In genomic region chr1:207073906-207074820, GRCh38 we compare ENCODE assay signal across 23 cellular contexts. TPM values are rescaled to one million over a fixed set of nuclear protein-coding genes. Genes with fewer than 3 reads are reported as not detected.
A peak's percentile ranks its signal among the peaks of the same experiment; 100 is the strongest.
DNase-seq lines count a peak whose midpoint lies in the region; ATAC-seq and TF ChIP-seq lines count a peak whose summit lies in the region.
"Had no signal": no experiment of that assay in that cellular context is flagged by ENCODE, and none has a peak within 500 bp of the region (broad histone marks: within the 10 kb centered on the region; RNA-seq: fewer than 3 reads in every experiment).

No MANE protein-coding gene starts in this region.

- DNase-seq in HCEC 1CT (peak; percentile 55), NCI-H226 (peak; percentile 74), epithelial cell of esophagus (ENCODE audit: low read depth) (peak; percentile 98), DMS53 (lab: John Stamatoyannopoulos, UW) (no peak), NCI-H2227 (lab: John Stamatoyannopoulos, UW; ENCODE audit: unreplicated experiment) (no peak), mucosa of descending colon (no peak)
- DNase-seq: activated CD4-positive, alpha-beta T cell treated with anti-CD3 and anti-CD28 coated beads, Interleukin-2, amount 50 U/mL, for 4 hours; activated naive CD8-positive, alpha-beta T cell treated with anti-CD3 and anti-CD28 coated beads, Interleukin-2, amount 10 ng/mL, durations not matched to agents 7 days and 5 days; body of pancreas; CD4-positive, alpha-beta T cell; DMS 273 treated with DMSO at 0.1 percent for 48 hours; effector memory CD4-positive, alpha-beta T cell; GF-D8; left colon; naive thymus-derived CD8-positive, alpha-beta T cell; NCI-H1436; NCI-H526 treated with DMSO at 0.1 percent for 48 hours; T-helper 9 cell had no signal

- peaks cover 6% of the 10 kb centered on the region for H3K4me1 ChIP-seq in mucosa of descending colon (ENCODE audit: low read depth)
- H3K4me1 ChIP-seq: body of pancreas had no signal

- TF ChIP-seq CTCF in epithelial cell of esophagus (IDR thresholded peaks at IDR 0.05; ENCODE audit: insufficient read depth, low read depth, low read length, missing control alignments) (no peak), mucosa of descending colon (IDR thresholded peaks at IDR 0.05) (no peak)

- H3K4me3 ChIP-seq in epithelial cell of esophagus (ENCODE audit: low read length) = no peak overlapping the region
- no peak overlapping the region for H3K4me3 ChIP-seq in skin epidermis
- no peak overlapping the region for H3K4me3 ChIP-seq in mucosa of descending colon
- H3K4me3 ChIP-seq: body of pancreas, right atrium auricular region had no signal

- H3K27ac ChIP-seq in skin epidermis = peak overlapping the region in 11 of 21 experiments; percentile 6 to 58 (median 53)
- H3K27ac ChIP-seq: body of pancreas, right atrium auricular region had no signal

- ATAC-seq in mucosa of descending colon = no peak
- ATAC-seq: body of pancreas; left colon; naive thymus-derived CD8-positive, alpha-beta T cell; WTC11 had no signal

- peaks cover 12% of the 10 kb centered on the region for H3K36me3 ChIP-seq in mucosa of descending colon (ENCODE audit: low read depth)

- H3K9me3 ChIP-seq in mucosa of descending colon = no peaks in the 10 kb centered on the region
- H3K9me3 ChIP-seq: body of pancreas, right atrium auricular region had no signal

- intact Hi-C loops in mucosa of descending colon (cut with DNase I, micrococcal nuclease) = no loop called here

RNA-seq across cellular contexts. Expression of gene C4BPB, which starts 14.5 kb away (rescaled TPM):
- total RNA-seq in mucosa of descending colon = 10 to 100 TPM in 1 of 3 donors, 1 to 10 TPM in 2; 4.4 to 20.0 (median 7.2) TPM
- total RNA-seq: fibroblast of lung, osteoblast, right atrium auricular region had no signal

RNA-seq across cellular contexts. Expression of gene PFKFB2, which starts 21.1 kb away (rescaled TPM):
- 100 to 1,000 TPM in 1 of 3 donors, 10 to 100 TPM in 2; 45.1 to 118 (median 90.2) TPM for total RNA-seq in mucosa of descending colon

RNA-seq across cellular contexts. Expression of gene YOD1, which starts 23.2 kb away (rescaled TPM):
- 1 to 10 TPM; 5.8 to 7.8 (median 7.8) TPM for total RNA-seq in mucosa of descending colon

RNA-seq across cellular contexts. Expression of gene C4BPA, which starts 29.9 kb away (rescaled TPM):
- total RNA-seq in mucosa of descending colon = 1 to 10 TPM; 1.5 to 5.9 (median 1.9) TPM
- total RNA-seq: activated naive CD8-positive, alpha-beta T cell treated with anti-CD3 and anti-CD28 coated beads, Interleukin-2, amount 10 ng/mL, durations not matched to agents 7 days and 5 days; CD4-positive, alpha-beta T cell; fibroblast of lung; naive thymus-derived CD8-positive, alpha-beta T cell; osteoblast had no signal

RNA-seq across cellular contexts. Expression of gene C1orf116, which starts 41.6 kb away (rescaled TPM):
- 10 to 100 TPM in 2 of 3 donors, 1 to 10 TPM in 1; 8.7 to 31.0 (median 25.4) TPM for total RNA-seq in mucosa of descending colon
- total RNA-seq: activated naive CD8-positive, alpha-beta T cell treated with anti-CD3 and anti-CD28 coated beads, Interleukin-2, amount 10 ng/mL, durations not matched to agents 7 days and 5 days; fibroblast of lung; osteoblast had no signal

Comparison
In these comparisons a context has a peak if more than half of its experiments do, and no peak if none do; other contexts are left out.
1. DNase-seq: peak in HCEC 1CT (single experiment), NCI-H226 (single experiment) and epithelial cell of esophagus (single experiment); none in DMS53 (single experiment), NCI-H2227 (single experiment) and mucosa of descending colon (0 of 3).